ENCODE assay signal across 1 cellular context in genomic region chr3:124838963-124839362, GRCh38.
A peak's percentile ranks its signal among the peaks of the same experiment; 100 is the strongest.
TF ChIP-seq lines count a peak whose summit lies in the region.

No MANE protein-coding gene starts in this region.

TF ChIP-seq in HepG2, 621 proteins besides CTCF, POLR2A, EP300 and RAD21 (continued from another document):
- TF ChIP-seq ZEB1 (IDR thresholded peaks at IDR 0.05; ENCODE audit: insufficient replicate concordance, low read depth) (peak; percentile 85), UBTF (CRISPR knock-in tag; IDR thresholded peaks at IDR 0.05) (peak; percentile 29; the same call in 1 of the 2 replicates), ZBTB49 (CRISPR knock-in tag; IDR thresholded peaks at IDR 0.05; ENCODE audit: borderline replicate concordance) (no peak), SOX5 (CRISPR knock-in tag; IDR thresholded peaks at IDR 0.05; ENCODE audit: borderline replicate concordance) (peak; percentile 68; the same call in 1 of the 2 replicates), STAT6 (CRISPR knock-in tag; IDR thresholded peaks at IDR 0.05; ENCODE audit: borderline replicate concordance) (0 out of 2 replicates have a peak, but pooled peaks have one; percentile 42), ARID5B (CRISPR knock-in tag; IDR thresholded peaks at IDR 0.05) (peak; percentile 51; the same call in 1 of the 2 replicates), NCOR1 (IDR thresholded peaks at IDR 0.05; ENCODE audit: borderline replicate concordance, low read length) (peak; percentile 21; the same call in 1 of the 2 replicates), SNAPC4 (CRISPR knock-in tag; IDR thresholded peaks at IDR 0.05) (no peak), RNF2 (conservative IDR thresholded peaks at IDR 0.05; ENCODE audit: low read depth) (no peak)
